8 cellular contexts compared by ENCODE assay signal in the genomic region with DNA sequence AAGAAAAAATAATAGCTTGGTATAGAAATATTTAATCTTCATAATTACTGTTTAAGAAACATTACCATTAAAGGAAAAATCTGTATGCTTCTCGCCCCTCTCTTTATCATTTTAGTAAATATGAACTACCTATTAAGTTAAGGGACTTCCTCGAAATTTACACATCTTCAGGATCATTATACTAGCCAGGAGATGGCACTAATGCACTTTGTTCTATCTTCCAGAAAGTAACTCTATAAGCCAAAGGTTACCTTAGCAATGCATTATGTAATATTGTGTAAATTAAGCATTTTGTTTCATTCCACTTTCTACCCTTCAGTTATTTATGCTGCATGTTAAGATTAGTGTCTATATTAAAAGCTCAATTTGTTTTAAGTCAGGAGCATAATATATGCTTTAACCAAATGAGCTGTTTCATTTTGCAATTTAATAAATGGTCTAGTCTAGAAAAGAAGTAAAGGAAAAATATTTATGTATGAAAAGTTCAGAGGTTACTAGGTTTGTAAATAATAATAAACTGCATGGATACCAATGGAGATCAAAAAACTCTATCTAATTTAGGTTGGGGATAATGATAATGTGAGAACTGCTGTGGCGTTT.
DNase-seq lines count a peak whose midpoint lies in the region; ATAC-seq and TF ChIP-seq lines count a peak whose summit lies in the region.

No MANE protein-coding gene starts in this region.

- ATAC-seq in left colon (peak; percentile 71), gastrocnemius medialis (no peak)
- ATAC-seq in activated CD4-positive, alpha-beta T cell treated with anti-CD3 and anti-CD28 coated beads for 36 hours, result no peak

- CTCF ChIA-PET in activated CD4-positive, alpha-beta T cell treated with anti-CD3 and anti-CD28 coated beads for 36 hours (lab: Charles Lee), result interaction anchor here (0.7 kb wide), 1 partner anchor 663 kb away, joined by 3 read pairs; no protein-coding TSS in a partner anchor

- H3K4me1 ChIP-seq in gastrocnemius medialis, result no peaks in the 10 kb centered on the region

- H3K4me1 Mint-ChIP-seq in activated CD4-positive, alpha-beta T cell treated with anti-CD3 and anti-CD28 coated beads for 36 hours, result no peaks in the 10 kb centered on the region

- in situ Hi-C loops in GM13977 (cut with MboI; ENCODE audit: low pct_unique_long_range_greater_than_20kb, low sequenced_read_pairs, unreplicated experiment) (no loop called here), gastrocnemius medialis (cut with MboI; ENCODE audit: low sequenced_read_pairs in 4 of 4) (loop anchor here in 3 of 4 donors (5.0 to 25.0 kb wide), 2 partner anchors 809 to 819 kb away; no protein-coding TSS in a partner anchor)

- TF ChIP-seq CTCF in GM13977 (IDR thresholded peaks at IDR 0.05; ENCODE audit: extremely low read depth, insufficient read depth, missing control alignments) (peak; percentile 18), gastrocnemius medialis (IDR thresholded peaks at IDR 0.05 in 4 of 5, conservative IDR thresholded peaks at IDR 0.05 in 1 of 5) (peak in 2 of 5 experiments; percentile 10 to 26)

- POLR2A ChIA-PET in activated CD4-positive, alpha-beta T cell treated with anti-CD3 and anti-CD28 coated beads for 36 hours (lab: Charles Lee), result no interaction called here

- H3K27me3 ChIP-seq in gastrocnemius medialis, result no peaks in the 10 kb centered on the region

- H3K36me3 Mint-ChIP-seq in activated CD4-positive, alpha-beta T cell treated with anti-CD3 and anti-CD28 coated beads for 36 hours (ENCODE audit: low read depth), result no peaks in the 10 kb centered on the region

- H3K36me3 ChIP-seq in gastrocnemius medialis, result no peaks in the 10 kb centered on the region

- H3K27me3 Mint-ChIP-seq in activated CD4-positive, alpha-beta T cell treated with anti-CD3 and anti-CD28 coated beads for 36 hours, result peaks cover 5% of the 10 kb centered on the region

- H3K27ac ChIP-seq in gastrocnemius medialis, result no peak overlapping the region

- no peak overlapping the region for H3K27ac Mint-ChIP-seq in activated CD4-positive, alpha-beta T cell treated with anti-CD3 and anti-CD28 coated beads for 36 hours

- intact Hi-C loops in left colon (cut with DNase I, micrococcal nuclease) (no loop called here), gastrocnemius medialis (cut with DNase I; ENCODE audit: low total_unique reads) (loop anchor here (5.0 kb wide), 2 partner anchors 379 to 824 kb away; no protein-coding TSS in a partner anchor)
- intact Hi-C loops in activated CD4-positive, alpha-beta T cell treated with anti-CD3 and anti-CD28 coated beads for 36 hours (cut with DNase I, micrococcal nuclease), result loop anchor here in 1 of 2 experiments (2.0 to 5.0 kb wide), 2 partner anchors 824 to 844 kb away; no protein-coding TSS in a partner anchor

- H3K4me3 ChIP-seq in gastrocnemius medialis, result no peak overlapping the region

- TF ChIP-seq POLR2A in gastrocnemius medialis (IDR thresholded peaks at IDR 0.05), result no peak

- no peak overlapping the region for H3K4me3 Mint-ChIP-seq in activated CD4-positive, alpha-beta T cell treated with anti-CD3 and anti-CD28 coated beads for 36 hours

- H3K9me3 ChIP-seq in gastrocnemius medialis, result peaks cover 0 to 5% (median 0%) of the 10 kb centered on the region in 3 donors

- no peaks in the 10 kb centered on the region for H3K9me3 Mint-ChIP-seq in activated CD4-positive, alpha-beta T cell treated with anti-CD3 and anti-CD28 coated beads for 36 hours (ENCODE audit: low read depth)

- DNase-seq in GM13977 (ENCODE audit: low spot score) (peak; percentile 10), Kasumi-1 (lab: John Stamatoyannopoulos, UW) (peak; percentile 75 to 87), SK-N-DZ (ENCODE audit: low spot score) (peak; percentile 38), left colon (no peak), NCI-H2107 treated with DMSO at 0.1 percent for 48 hours (lab: John Stamatoyannopoulos, UW; ENCODE audit: unreplicated experiment) (no peak), iPS-NIHi11 (ENCODE audit: low spot score) (no peak), gastrocnemius medialis (no peak)
- no peak for DNase-seq in activated CD4-positive, alpha-beta T cell treated with anti-CD3 and anti-CD28 coated beads for 36 hours

Comparison
In these comparisons a context has a peak if more than half of its experiments do, and no peak if none do; other contexts are left out.
1. DNase-seq: peak in GM13977 (single experiment), Kasumi-1 (2 of 2) and SK-N-DZ (single experiment); none in left colon (0 of 2), activated CD4-positive, alpha-beta T cell treated with anti-CD3 and anti-CD28 coated beads for 36 hours (single experiment), NCI-H2107 treated with DMSO at 0.1 percent for 48 hours (single experiment), iPS-NIHi11 (single experiment) and gastrocnemius medialis (0 of 2).